Comparison of ENCODE assay signal across 23 cellular contexts in the genomic region with DNA sequence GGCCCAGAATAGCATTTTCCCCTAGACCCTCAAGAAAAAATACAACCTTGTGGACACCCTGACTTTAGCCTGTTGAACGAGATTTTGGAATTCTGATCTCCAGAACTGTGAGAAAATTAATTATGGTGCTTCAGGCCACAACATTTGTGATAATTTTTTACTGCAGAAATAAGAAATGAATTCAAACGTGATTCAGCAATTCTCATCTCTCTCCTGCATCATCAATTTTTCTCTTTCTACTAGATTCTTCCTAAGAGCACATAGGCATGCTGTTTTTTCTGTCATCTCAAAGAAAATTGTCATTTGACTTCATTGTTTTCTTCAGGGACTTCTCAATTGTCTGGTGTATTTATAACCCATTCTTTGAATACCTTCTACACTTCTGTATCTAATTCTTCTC.
"Had no signal": no experiment of that assay in that cellular context is flagged by ENCODE, and none has a peak within 500 bp of the region (broad histone marks: within the 10 kb centered on the region; RNA-seq: fewer than 3 reads in every experiment).

No MANE protein-coding gene starts in this region.

- H3K4me3 ChIP-seq: colonic mucosa, esophagus squamous epithelium, gastrocnemius medialis, heart right ventricle, left lung, lower lobe of right lung, mucosa of descending colon had no signal

- H3K4me1 ChIP-seq: colonic mucosa, left lung, lower lobe of right lung had no signal

- H3K36me3 ChIP-seq: colonic mucosa, esophagus squamous epithelium, gastrocnemius medialis, heart right ventricle, left lung, lower lobe of right lung had no signal

- H3K9me3 Mint-ChIP-seq: dendritic cell treated with granulocyte-macrophage colony-stimulating factor and Interleukin-4, amounts not matched to agents 40 ng/mL and 50 ng/mL, for 4 days; endodermal cell had no signal

- H3K27me3 ChIP-seq: colonic mucosa, esophagus squamous epithelium, gastrocnemius medialis, heart right ventricle, left lung had no signal

- DNase-seq: colonic mucosa; cortex of kidney; effector CD8-positive, alpha-beta T cell; effector memory CD8-positive, alpha-beta T cell; endodermal cell; erythroblast; esophagus squamous epithelium; foreskin fibroblast; foreskin melanocyte; gastrocnemius medialis; glutamatergic neuron; head of caudate nucleus; heart right ventricle; hippocampal formation; left cardiac atrium; left lung; left ventricle myocardium superior; lower lobe of right lung; mesenchymal stem cell; mucosa of descending colon had no signal

- H3K27ac Mint-ChIP-seq: dendritic cell treated with granulocyte-macrophage colony-stimulating factor and Interleukin-4, amounts not matched to agents 40 ng/mL and 50 ng/mL, for 4 days; effector memory CD8-positive, alpha-beta T cell; endodermal cell; mesothelial cell of epicardium had no signal

- H3K27ac ChIP-seq: colonic mucosa, epithelial cell of prostate, gastrocnemius medialis, heart right ventricle, left lung, lower lobe of right lung had no signal

- H3K9me3 ChIP-seq: colonic mucosa, esophagus squamous epithelium, gastrocnemius medialis, heart right ventricle, left lung, lower lobe of right lung, mucosa of descending colon had no signal

- H3K36me3 Mint-ChIP-seq: mesothelial cell of epicardium had no signal

- H3K4me1 Mint-ChIP-seq: mesothelial cell of epicardium had no signal

- H3K4me3 Mint-ChIP-seq: dendritic cell treated with granulocyte-macrophage colony-stimulating factor and Interleukin-4, amounts not matched to agents 40 ng/mL and 50 ng/mL, for 4 days; effector memory CD8-positive, alpha-beta T cell; endodermal cell; mesothelial cell of epicardium had no signal
